Comparison of ENCODE assay signal across 31 cellular contexts in the genomic region with DNA sequence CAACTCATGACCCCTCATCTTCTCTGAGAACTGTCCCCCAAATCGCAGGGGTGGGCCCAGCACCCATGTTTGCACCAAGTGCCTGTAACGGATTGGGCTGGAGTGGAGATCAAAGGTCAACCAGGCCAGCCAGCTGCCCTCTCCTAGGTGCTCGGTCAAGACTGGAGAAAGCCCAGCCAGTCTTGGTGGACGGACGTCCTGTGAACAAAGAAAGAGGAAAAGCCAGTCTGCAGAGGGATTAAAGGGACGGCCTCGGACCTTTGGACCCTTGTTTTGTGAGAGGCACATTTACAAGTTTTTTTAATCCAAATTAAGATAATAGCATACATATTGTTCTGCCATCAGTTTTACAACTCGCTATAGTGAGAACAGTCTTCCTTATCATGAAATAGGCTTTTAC. TPM values are rescaled to one million over a fixed set of nuclear protein-coding genes. Genes with fewer than 3 reads are reported as not detected.
A peak's percentile ranks its signal among the peaks of the same experiment; 100 is the strongest.
DNase-seq lines count a peak whose midpoint lies in the region; TF ChIP-seq lines count a peak whose summit lies in the region.
"Had no signal": no experiment of that assay in that cellular context is flagged by ENCODE, and none has a peak within 500 bp of the region (broad histone marks: within the 10 kb centered on the region; RNA-seq: fewer than 3 reads in every experiment).

No MANE protein-coding gene starts in this region.

- H3K27me3 Mint-ChIP-seq in osteocyte (ENCODE audit: unreplicated experiment), result peaks cover 22% of the 10 kb centered on the region
- peaks cover 15% of the 10 kb centered on the region for H3K27me3 Mint-ChIP-seq in activated T-cell treated with anti-CD3 and anti-CD28 coated beads, Interleukin-2, amount 50 U/mL, for 24 hours

- H3K36me3 Mint-ChIP-seq in osteocyte (ENCODE audit: unreplicated experiment), result no peaks in the 10 kb centered on the region
- no peaks in the 10 kb centered on the region for H3K36me3 Mint-ChIP-seq in activated T-cell treated with anti-CD3 and anti-CD28 coated beads, Interleukin-2, amount 50 U/mL, for 24 hours (ENCODE audit: low read depth)
- H3K36me3 Mint-ChIP-seq: activated naive CD4-positive, alpha-beta T cell treated with anti-CD3 and anti-CD28 coated beads, Interleukin-2, amount 50 U/mL, for 72 hours had no signal

- no peaks in the 10 kb centered on the region for H3K9me3 ChIP-seq in tibial nerve
- H3K9me3 ChIP-seq: left lung, thoracic aorta had no signal

- H3K9me3 Mint-ChIP-seq in osteocyte (ENCODE audit: unreplicated experiment), result no peaks in the 10 kb centered on the region
- no peaks in the 10 kb centered on the region for H3K9me3 Mint-ChIP-seq in activated T-cell treated with anti-CD3 and anti-CD28 coated beads, Interleukin-2, amount 50 U/mL, for 24 hours
- H3K9me3 Mint-ChIP-seq: T-helper 2 cell treated with Interferon-gamma antibody and Interleukin-4, amounts not matched to agents 5 μg/mL and 100 μg/mL, for 36 hours had no signal

- DNase-seq in LNCaP clone FGC (ENCODE audit: low read depth), result peak; percentile 4
- DNase-seq in coronary artery (ENCODE audit: low spot score), result no peak
- peak; percentile 66 for DNase-seq in osteocyte (ENCODE audit: extremely low spot score, unreplicated experiment)
- DNase-seq in tibial nerve (ENCODE audit: low spot score in 2 of 2), result no peak
- no peak for DNase-seq in activated CD4-positive, CD25-positive, alpha-beta regulatory T cell treated with anti-CD3 and anti-CD28 coated beads, Interleukin-2, amount 50 U/mL, for 72 hours
- no peak for DNase-seq in activated CD4-positive, CD25-positive, alpha-beta regulatory T cell (lab: John Stamatoyannopoulos, UW)
- DNase-seq in activated T-cell treated with anti-CD3 and anti-CD28 coated beads, Interleukin-2, amount 50 U/mL, for 24 hours, result no peak
- no peak for DNase-seq in cerebellar cortex (ENCODE audit: low spot score)
- DNase-seq: activated CD4-positive, alpha-beta T cell treated with anti-CD3 and anti-CD28 coated beads for 48 hours; activated CD8-positive, alpha-beta memory T cell treated with anti-CD3 and anti-CD28 coated beads for 24 hours; activated effector memory CD4-positive, alpha-beta T cell treated with Interleukin-2 at 50 U/mL for 16 hours; activated T-cell treated with anti-CD3 and anti-CD28 coated beads for 4 hours; glutamatergic neuron; Karpas-422; left lung; MV-4-11; NCI-H1436 treated with DMSO at 0.1 percent for 48 hours; NCI-H2107; NCI-H345; NCI-H748 treated with DMSO at 0.1 percent for 48 hours; SIG-M5; stimulated activated naive CD4-positive, alpha-beta T cell had no signal

- H3K4me3 ChIP-seq in LNCaP clone FGC (ENCODE audit: low read depth, low read length), result no peak overlapping the region
- no peak overlapping the region for H3K4me3 ChIP-seq in coronary artery
- no peak overlapping the region for H3K4me3 ChIP-seq in tibial nerve
- H3K4me3 ChIP-seq: left lung, thoracic aorta had no signal

- no peak for TF ChIP-seq POLR2A in tibial nerve (IDR thresholded peaks at IDR 0.05)

- TF ChIP-seq CTCF in LNCaP clone FGC (IDR thresholded peaks at IDR 0.05; ENCODE audit: control insufficient read depth, extremely low read depth, insufficient read depth) (no peak), coronary artery (IDR thresholded peaks at IDR 0.05) (no peak), osteocyte (IDR thresholded peaks at IDR 0.05) (no peak), tibial nerve (IDR thresholded peaks at IDR 0.05) (no peak)

- peaks cover 0 to 8% of the 10 kb centered on the region in 2 donors for H3K27me3 ChIP-seq in tibial nerve
- H3K27me3 ChIP-seq: BLaER1 treated with 17β-estradiol and CSF1 and Interleukin-3, amounts not matched to agents 10 nM and 100 nM; left lung had no signal

- no peaks in the 10 kb centered on the region for H3K36me3 ChIP-seq in tibial nerve
- H3K36me3 ChIP-seq: BLaER1 treated with 17β-estradiol and CSF1 and Interleukin-3, amounts not matched to agents 10 nM and 100 nM; left lung; thoracic aorta had no signal

- no peaks in the 10 kb centered on the region for H3K4me1 Mint-ChIP-seq in osteocyte (ENCODE audit: unreplicated experiment)
- peaks cover 16% of the 10 kb centered on the region for H3K4me1 Mint-ChIP-seq in activated T-cell treated with anti-CD3 and anti-CD28 coated beads, Interleukin-2, amount 50 U/mL, for 24 hours (ENCODE audit: low read depth)

- H3K27ac ChIP-seq in coronary artery, result peak overlapping the region; percentile 28 to 74
- H3K27ac ChIP-seq in tibial nerve, result peak overlapping the region in 3 of 4 donors; percentile 44 to 77 (median 67)

- TF ChIP-seq EP300 in tibial nerve (IDR thresholded peaks at IDR 0.05), result no peak

- no peak overlapping the region for H3K27ac Mint-ChIP-seq in osteocyte (ENCODE audit: unreplicated experiment)
- no peak overlapping the region for H3K27ac Mint-ChIP-seq in activated T-cell treated with anti-CD3 and anti-CD28 coated beads, Interleukin-2, amount 50 U/mL, for 24 hours
- H3K27ac Mint-ChIP-seq: activated naive CD4-positive, alpha-beta T cell treated with anti-CD3 and anti-CD28 coated beads, Interleukin-2, amount 50 U/mL, for 72 hours; T-helper 2 cell treated with Interferon-gamma antibody and Interleukin-4, amounts not matched to agents 5 μg/mL and 100 μg/mL, for 36 hours had no signal

- peaks cover 0 to 9% (median 0%) of the 10 kb centered on the region in 4 donors for H3K4me1 ChIP-seq in tibial nerve

- H3K4me3 Mint-ChIP-seq in osteocyte (ENCODE audit: unreplicated experiment), result no peak overlapping the region
- no peak overlapping the region for H3K4me3 Mint-ChIP-seq in activated T-cell treated with anti-CD3 and anti-CD28 coated beads, Interleukin-2, amount 50 U/mL, for 24 hours
- H3K4me3 Mint-ChIP-seq: T-helper 2 cell treated with Interferon-gamma antibody and Interleukin-4, amounts not matched to agents 5 μg/mL and 100 μg/mL, for 36 hours had no signal

- WGBS in tibial nerve, 2 donors, result 83 to 85% methylated on average over 8 of the region's 8 CpGs

RNA-seq across cellular contexts. Expression of gene GALNTL5, which starts 31.7 kb away (rescaled TPM):
- total RNA-seq in osteocyte, result not detected in 2 replicates
- total RNA-seq in tibial nerve, result not detected
- total RNA-seq: activated naive CD4-positive, alpha-beta T cell treated with anti-CD3 and anti-CD28 coated beads, Interleukin-2, amount 50 U/mL, for 72 hours; bronchial epithelial cell; fibroblast of villous mesenchyme; left lung; mesenteric fat pad; posterior vena cava; sciatic nerve; thoracic aorta had no signal

RNA-seq across cellular contexts. Expression of gene PRKAG2, which starts 47.6 kb away (rescaled TPM):
- 13.5 and 14.4 TPM in 2 replicates for total RNA-seq in osteocyte
- 10 to 100 TPM; 24.5 to 82.6 (median 38.3) TPM for total RNA-seq in tibial nerve

Comparison
In these comparisons a context has a peak if more than half of its experiments do, and no peak if none do; other contexts are left out.
1. DNase-seq: peak in LNCaP clone FGC (single experiment) and osteocyte (single experiment); none in coronary artery (single experiment), tibial nerve (0 of 2), activated CD4-positive, CD25-positive, alpha-beta regulatory T cell treated with anti-CD3 and anti-CD28 coated beads, Interleukin-2, amount 50 U/mL, for 72 hours (single experiment), activated CD4-positive, CD25-positive, alpha-beta regulatory T cell (0 of 4), activated T-cell treated with anti-CD3 and anti-CD28 coated beads, Interleukin-2, amount 50 U/mL, for 24 hours (single experiment) and cerebellar cortex (single experiment).